In genomic region chrX:71532753-71533425, GRCh38 we compare ENCODE assay signal across 8 cellular contexts. TPM values are rescaled to one million over a fixed set of nuclear protein-coding genes. Genes with fewer than 3 reads are reported as not detected.
DNase-seq lines count a peak whose midpoint lies in the region; ATAC-seq and TF ChIP-seq lines count a peak whose summit lies in the region.

Gene OGT (plus strand): TSS chrX:71533104. CDS start chrX:71533300, 196 bp downstream.

- DNase-seq in DMS 273 treated with DMSO at 0.1 percent for 48 hours (lab: John Stamatoyannopoulos, UW): peak; percentile 94
- DNase-seq in OCI-M1 (lab: John Stamatoyannopoulos, UW): peak; percentile 97
- DNase-seq in activated T-cell treated with anti-CD3 and anti-CD28 coated beads for 24 hours (ENCODE audit: low read depth): peak; percentile 84
- DNase-seq in epithelial cell of esophagus (ENCODE audit: low read depth): peak; percentile 96
- DNase-seq in middle frontal gyrus (ENCODE audit: extremely low spot score, low spot score): peak; percentile 84
- DNase-seq in stimulated activated CD8-positive, alpha-beta memory T cell treated with anti-CD3 and anti-CD28 coated beads, Interleukin-2, amount 100 ng/mL, for 1 hour (ENCODE audit: low read depth in 2 of 2): peak; percentile 79 to 86

- ATAC-seq in GM21528 (IDR thresholded peaks at IDR 0.05; ENCODE audit: low FRiP score, unreplicated experiment): peak; percentile 80

- H3K36me3 Mint-ChIP-seq in IgD-negative memory B cell: peaks cover 1% of the 10 kb centered on the region

- TF ChIP-seq CTCF in epithelial cell of esophagus (IDR thresholded peaks at IDR 0.05; ENCODE audit: insufficient read depth, low read depth, low read length, missing control alignments): no peak

- H3K4me3 ChIP-seq in epithelial cell of esophagus (ENCODE audit: low read length): peak within 1 kb of the TSS; percentile 91

- H3K4me3 Mint-ChIP-seq in IgD-negative memory B cell: peak within 1 kb of the TSS; percentile 90 to 98 (median 96)

- peak within 1 kb of the TSS; percentile 93 to 97 (median 96) for H3K27ac Mint-ChIP-seq in IgD-negative memory B cell

- peaks cover 11 to 19% (median 14%) of the 10 kb centered on the region in 3 donors for H3K4me1 Mint-ChIP-seq in IgD-negative memory B cell

- no peaks in the 10 kb centered on the region for H3K27me3 Mint-ChIP-seq in IgD-negative memory B cell

- peaks cover 0 to 2% (median 0%) of the 10 kb centered on the region in 3 donors for H3K9me3 Mint-ChIP-seq in IgD-negative memory B cell

RNA-seq across cellular contexts. Expression of gene OGT, which starts in this region (rescaled TPM):
- 34.1 TPM for polyA plus RNA-seq in IgD-negative memory B cell

Comparison
In these comparisons a context has a peak if more than half of its experiments do, and no peak if none do; other contexts are left out.
1. Peak in every context shown above with its lines: DNase-seq, ATAC-seq and H3K4me3 ChIP-seq.